In the genomic region with DNA sequence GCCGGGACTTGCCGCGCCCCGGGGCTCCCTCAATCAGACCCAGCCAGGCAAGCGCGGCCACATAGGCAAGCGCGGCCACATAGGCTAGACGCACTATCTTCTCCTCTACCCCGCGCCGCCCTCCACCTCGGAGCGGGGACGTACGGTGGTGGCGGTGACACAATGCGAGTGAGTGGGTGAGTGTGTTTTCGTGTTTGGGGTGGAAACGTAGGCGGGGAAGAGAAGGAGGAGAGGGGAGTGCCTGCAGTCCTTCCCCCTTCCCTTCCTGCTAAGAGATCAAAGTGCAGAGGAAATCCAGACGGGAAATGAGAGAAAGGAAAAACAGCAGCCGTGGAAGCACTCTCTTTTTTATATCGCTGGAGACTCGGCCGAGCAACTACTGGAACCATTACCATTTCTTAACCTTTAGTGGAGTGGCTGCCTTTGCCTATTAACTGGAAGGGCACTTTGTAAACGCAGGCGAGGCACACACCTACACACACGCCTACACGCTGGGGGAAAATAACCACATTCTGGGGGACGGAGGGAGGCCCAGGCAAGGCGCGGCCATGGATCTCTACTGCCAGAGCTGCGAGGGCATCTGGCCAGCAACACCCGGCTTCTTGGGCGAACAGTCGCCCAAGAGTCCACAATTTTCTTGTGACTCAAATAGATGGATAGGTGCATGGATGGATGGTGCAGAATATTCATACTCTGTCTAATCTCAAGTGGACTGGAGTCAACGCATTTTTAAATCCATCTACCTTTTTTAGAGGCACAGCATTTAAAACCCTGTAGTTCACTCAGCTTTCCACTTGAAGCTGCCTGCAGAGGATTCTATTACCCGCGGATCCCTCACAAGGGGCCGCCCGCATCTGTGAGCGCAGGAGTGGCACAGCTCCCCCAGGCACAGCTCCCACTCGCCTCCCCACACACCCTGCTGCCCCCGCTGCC, we compare ENCODE assay signal across 8 cellular contexts. TPM values are rescaled to one million over a fixed set of nuclear protein-coding genes. Genes with fewer than 3 reads are reported as not detected.
DNase-seq lines count a peak whose midpoint lies in the region; ATAC-seq and TF ChIP-seq lines count a peak whose summit lies in the region.

No MANE protein-coding gene starts in this region.

- H3K4me1 ChIP-seq in Peyer's patch (peaks cover 0 to 12% (median 0%) of the 10 kb centered on the region in 4 donors), urinary bladder (ENCODE audit: insufficient read depth) (no peaks in the 10 kb centered on the region)

- H3K27me3 Mint-ChIP-seq in endothelial cell (ENCODE audit: unreplicated experiment): peaks cover 13% of the 10 kb centered on the region

- no peaks in the 10 kb centered on the region for H3K9me3 ChIP-seq in Peyer's patch

- no peak for TF ChIP-seq POLR2A in Peyer's patch (IDR thresholded peaks at IDR 0.05)

- DNase-seq in HFF-Myc (ENCODE audit: extremely low read depth, low read depth): no peak
- peak in 2 of 3 donors; percentile 47 to 57 for DNase-seq in Peyer's patch
- DNase-seq in endothelial cell (ENCODE audit: low spot score): peak; percentile 67
- DNase-seq in medulla oblongata (ENCODE audit: extremely low spot score): peak; percentile 48
- no peak for DNase-seq in NCI-H2029 treated with DMSO at 0.1 percent for 48 hours (lab: John Stamatoyannopoulos, UW)

- H3K36me3 ChIP-seq in Peyer's patch (no peaks in the 10 kb centered on the region), urinary bladder (ENCODE audit: insufficient read depth) (no peaks in the 10 kb centered on the region)

- peak overlapping the region; percentile 19 for H3K4me3 ChIP-seq in HFF-Myc (replicated peaks; ENCODE audit: low read depth, low read length)
- H3K4me3 ChIP-seq in Peyer's patch: peak overlapping the region; percentile 27 to 53 (median 40)
- peak overlapping the region; percentile 56 for H3K4me3 ChIP-seq in urinary bladder (ENCODE audit: low read depth, low read length)

- WGBS in urinary bladder: 1% methylated on average over 45 of the region's 45 CpGs

- H3K27ac Mint-ChIP-seq in endothelial cell (ENCODE audit: unreplicated experiment): peak overlapping the region; percentile 90

- ATAC-seq in GM19467 (IDR thresholded peaks at IDR 0.05; ENCODE audit: unreplicated experiment) (no peak), GM21717 (IDR thresholded peaks at IDR 0.05; ENCODE audit: unreplicated experiment) (no peak)

- peak overlapping the region; percentile 99 for H3K4me3 Mint-ChIP-seq in endothelial cell (ENCODE audit: unreplicated experiment)

- peaks cover 4% of the 10 kb centered on the region for H3K36me3 Mint-ChIP-seq in endothelial cell (ENCODE audit: low read depth, unreplicated experiment)

- no peaks in the 10 kb centered on the region for H3K9me3 Mint-ChIP-seq in endothelial cell (ENCODE audit: unreplicated experiment)

- peaks cover 17% of the 10 kb centered on the region for H3K4me1 Mint-ChIP-seq in endothelial cell (ENCODE audit: unreplicated experiment)

- H3K27ac ChIP-seq in Peyer's patch: peak overlapping the region in 3 of 4 donors; percentile 58 to 78 (median 77)
- H3K27ac ChIP-seq in urinary bladder (ENCODE audit: low read depth): no peak overlapping the region

- TF ChIP-seq CTCF in HFF-Myc (IDR thresholded peaks at IDR 0.05; ENCODE audit: low read depth, low read length, missing control alignments): no peak
- TF ChIP-seq CTCF in Peyer's patch (IDR thresholded peaks at IDR 0.05): no peak
- TF ChIP-seq CTCF in endothelial cell (IDR thresholded peaks at IDR 0.05; ENCODE audit: unreplicated experiment): no peak

- peaks cover 0 to 5% of the 10 kb centered on the region in 2 donors for H3K27me3 ChIP-seq in Peyer's patch

RNA-seq across cellular contexts. Expression of gene EDIL3, which starts 2.1 kb away (rescaled TPM):
- 10 to 100 TPM in 1 of 4 donors, 1 to 10 TPM in 3; 6.0 to 18.2 (median 6.4) TPM for total RNA-seq in Peyer's patch
- 74.6 TPM for total RNA-seq in endothelial cell (ENCODE audit: unreplicated experiment)
- 45.5 TPM for total RNA-seq in urinary bladder
- polyA plus RNA-seq in urinary bladder: 19.2 TPM

Comparison
In these comparisons a context has a peak if more than half of its experiments do, and no peak if none do; other contexts are left out.
1. DNase-seq: peak in Peyer's patch (2 of 3), endothelial cell (single experiment) and medulla oblongata (single experiment); none in HFF-Myc (single experiment) and NCI-H2029 treated with DMSO at 0.1 percent for 48 hours (single experiment).
2. Peak in every context shown above with its lines, with median percentiles within 50 percentile points of each other: H3K4me3 ChIP-seq.